In genomic region chr3:158488670-158489069, GRCh38 we compare ENCODE assay signal across 1 cellular context.
TF ChIP-seq lines count a peak whose summit lies in the region.

No MANE protein-coding gene starts in this region.

TF ChIP-seq in SK-N-SH, 30 proteins besides CTCF, POLR2A, EP300 and RAD21 (continued from another document):
- TF ChIP-seq USF1 (IDR thresholded peaks at IDR 0.05; ENCODE audit: borderline replicate concordance, low read depth), result no peak
- TF ChIP-seq TCF12 (IDR thresholded peaks at IDR 0.05), result 0 out of 2 replicates have a peak, but pooled peaks have one; percentile 32
- no peak for TF ChIP-seq PBX3 (IDR thresholded peaks at IDR 0.05)
- no peak for TF ChIP-seq RXRA (IDR thresholded peaks at IDR 0.05; ENCODE audit: borderline replicate concordance, low read depth)
- TF ChIP-seq GATA2 (CRISPR knock-in tag; IDR thresholded peaks at IDR 0.05), result peak; percentile 93
- no peak for TF ChIP-seq MEF2A (IDR thresholded peaks at IDR 0.05; ENCODE audit: borderline replicate concordance, low read depth)
- peak; percentile 41 for TF ChIP-seq CHD2 (IDR thresholded peaks at IDR 0.05; ENCODE audit: low read length, partially characterized antibody)
- no peak for TF ChIP-seq RFX5 (IDR thresholded peaks at IDR 0.05; ENCODE audit: low read length)
- no peak for TF ChIP-seq REST (IDR thresholded peaks at IDR 0.05; ENCODE audit: low read depth, low read length)
- no peak for TF ChIP-seq ELF1 (IDR thresholded peaks at IDR 0.05)
- no peak for TF ChIP-seq SMC3 (IDR thresholded peaks at IDR 0.05; ENCODE audit: low read depth, low read length)
- no peak for TF ChIP-seq EZH2phosphoT487 (IDR thresholded peaks at IDR 0.05; ENCODE audit: borderline replicate concordance, low read depth)
- peak; percentile 57; the same call in 1 of the 2 replicates for TF ChIP-seq TEAD4 (IDR thresholded peaks at IDR 0.05; ENCODE audit: borderline replicate concordance, insufficient read depth)
- no peak for TF ChIP-seq MAX (IDR thresholded peaks at IDR 0.05; ENCODE audit: low read depth)
- TF ChIP-seq FOXJ3 (CRISPR knock-in tag; IDR thresholded peaks at IDR 0.05), result peak; percentile 68
- TF ChIP-seq MXI1 (IDR thresholded peaks at IDR 0.05; ENCODE audit: low read depth, low read length), result peak; percentile 32; the same call in 1 of the 2 replicates
- no peak for TF ChIP-seq FOXM1 (IDR thresholded peaks at IDR 0.05; ENCODE audit: low read depth)
- TF ChIP-seq YY1 (IDR thresholded peaks at IDR 0.05; ENCODE audit: low read depth), result no peak
- TF ChIP-seq RCOR1 (IDR thresholded peaks at IDR 0.05; ENCODE audit: low read length), result peak; percentile 87; the same call in 1 of the 2 replicates
- TF ChIP-seq NRF1 (IDR thresholded peaks at IDR 0.05; ENCODE audit: low read depth, low read length), result no peak
- TF ChIP-seq ZBTB33 (IDR thresholded peaks at IDR 0.05; ENCODE audit: borderline replicate concordance, low read depth), result no peak
- TF ChIP-seq NFIC (IDR thresholded peaks at IDR 0.05; ENCODE audit: borderline replicate concordance), result no peak
- no peak for TF ChIP-seq TAF1 (IDR thresholded peaks at IDR 0.05; ENCODE audit: borderline replicate concordance, low read depth, low read length)
- peak; percentile 23; the same call in 1 of the 2 replicates for TF ChIP-seq JUND (IDR thresholded peaks at IDR 0.05)
